In genomic region chr9:90801507-90802289, GRCh38 we compare ENCODE assay signal across 8 cellular contexts. TPM values are rescaled to one million over a fixed set of nuclear protein-coding genes. Genes with fewer than 3 reads are reported as not detected.
DNase-seq lines count a peak whose midpoint lies in the region; ATAC-seq and TF ChIP-seq lines count a peak whose summit lies in the region.

TSS of gene SYK (plus strand) at chr9:90801819. CDS start at chr9:90843899, 42,080 bp downstream.

- H3K27ac Mint-ChIP-seq in CD4-positive, alpha-beta T cell: no peak within 1 kb of the TSS

- peak within 1 kb of the TSS; percentile 46 for H3K4me2 ChIP-seq in neural cell (ENCODE audit: low read length)

- no peak within 1 kb of the TSS for H2AFZ ChIP-seq in neural cell (ENCODE audit: low read depth, low read length)

- no peak for DNase-seq in CD4-positive, alpha-beta T cell
- DNase-seq in RWPE2 (ENCODE audit: low spot score) (no peak), erythroblast (lab: John Stamatoyannopoulos, UW) (peak; percentile 61 to 62), foreskin fibroblast (no peak)

- no peaks in the 10 kb centered on the region for H3K9me2 ChIP-seq in neural cell (ENCODE audit: insufficient read depth, low read length)

- no peaks in the 10 kb centered on the region for H3F3A ChIP-seq in neural cell (ENCODE audit: insufficient read depth, low read length, poor library complexity, severe bottlenecking)

- TF ChIP-seq POLR2A in GM18951 (IDR thresholded peaks at IDR 0.05; ENCODE audit: extremely low read depth, insufficient read depth, insufficient read length): peak; percentile 68
- TF ChIP-seq POLR2A in erythroblast (IDR thresholded peaks at IDR 0.05; ENCODE audit: low read length): peak; percentile 60

- peaks cover 14% of the 10 kb centered on the region for H3K4me1 ChIP-seq in RWPE2 (ENCODE audit: insufficient read depth, poor library complexity, severe bottlenecking)

- H3K4me3 Mint-ChIP-seq in CD4-positive, alpha-beta T cell: peak within 1 kb of the TSS; percentile 25

- H3K36me3 ChIP-seq in RWPE2 (ENCODE audit: low read depth) (no peaks in the 10 kb centered on the region), neural cell (ENCODE audit: insufficient read depth, low read length) (no peaks in the 10 kb centered on the region)

- H3K27me3 Mint-ChIP-seq in CD4-positive, alpha-beta T cell: peaks cover 89% of the 10 kb centered on the region

- CTCF ChIA-PET in CD4-positive, alpha-beta T cell (lab: Charles Lee): no interaction called here

- no peaks in the 10 kb centered on the region for H3K4me1 Mint-ChIP-seq in CD4-positive, alpha-beta T cell (ENCODE audit: low read depth)

- POLR2A ChIA-PET in CD4-positive, alpha-beta T cell (lab: Charles Lee): no interaction called here

- H4K20me1 ChIP-seq in neural cell (ENCODE audit: insufficient read depth): no peaks in the 10 kb centered on the region

- peak; percentile 17 for ATAC-seq in CD4-positive, alpha-beta T cell (ENCODE audit: poor library complexity)
- peak; percentile 39 for ATAC-seq in HG03439 (IDR thresholded peaks at IDR 0.05; ENCODE audit: unreplicated experiment)
- peak; percentile 74 for ATAC-seq in RWPE2 (ENCODE audit: low read depth)
- no peak for ATAC-seq in GM21360 (IDR thresholded peaks at IDR 0.05; ENCODE audit: unreplicated experiment)

- intact Hi-C loops in CD4-positive, alpha-beta T cell (cut with DNase I, micrococcal nuclease): no loop called here

- TF ChIP-seq EP300 in neural cell (conservative IDR thresholded peaks at IDR 0.05; ENCODE audit: poor library complexity, severe bottlenecking): no peak

- in situ Hi-C loops in GM18951 (cut with MboI; ENCODE audit: low sequenced_read_pairs, unreplicated experiment): no loop called here

- no peaks in the 10 kb centered on the region for H3K9me3 Mint-ChIP-seq in CD4-positive, alpha-beta T cell

- no peaks in the 10 kb centered on the region for H3K36me3 Mint-ChIP-seq in CD4-positive, alpha-beta T cell (ENCODE audit: low read depth)

- no peak within 1 kb of the TSS for H3K27ac ChIP-seq in CD4-positive, alpha-beta T cell (ENCODE audit: low read depth, low read length)
- H3K27ac ChIP-seq in RWPE2 (ENCODE audit: poor library complexity, severe bottlenecking): no peak within 1 kb of the TSS
- H3K27ac ChIP-seq in neural cell (ENCODE audit: low read length): no peak within 1 kb of the TSS

- H3K4me3 ChIP-seq in RWPE2 (ENCODE audit: severe bottlenecking) (peak within 1 kb of the TSS; percentile 47), neural cell (ENCODE audit: low read length) (peak within 1 kb of the TSS; percentile 66), foreskin fibroblast (ENCODE audit: low read depth in 1 of 2, low read length in 2 of 2) (no peak within 1 kb of the TSS)

- no peaks in the 10 kb centered on the region for H3K9me3 ChIP-seq in CD4-positive, alpha-beta T cell (ENCODE audit: control insufficient read depth, low read length)
- H3K9me3 ChIP-seq in RWPE2 (ENCODE audit: severe bottlenecking) (no peaks in the 10 kb centered on the region), neural cell (ENCODE audit: low read length) (no peaks in the 10 kb centered on the region)

- no peak for TF ChIP-seq RAD21 in neural cell (conservative IDR thresholded peaks at IDR 0.05)

- no peaks in the 10 kb centered on the region for H3K79me2 ChIP-seq in neural cell (replicated peaks; ENCODE audit: insufficient read depth, low read length)

- no peak within 1 kb of the TSS for H3K9ac ChIP-seq in neural cell (ENCODE audit: low read length)

- TF ChIP-seq CTCF in CD4-positive, alpha-beta T cell (IDR thresholded peaks at IDR 0.05): no peak
- TF ChIP-seq CTCF in RWPE2 (IDR thresholded peaks at IDR 0.05; ENCODE audit: poor library complexity, severe bottlenecking): no peak
- TF ChIP-seq CTCF in neural cell (IDR thresholded peaks at IDR 0.05; ENCODE audit: poor library complexity, severe bottlenecking): no peak
- TF ChIP-seq CTCF in foreskin fibroblast (IDR thresholded peaks at IDR 0.05; ENCODE audit: low read depth, low read length): no peak

- H3K27me3 ChIP-seq in CD4-positive, alpha-beta T cell (ENCODE audit: control insufficient read depth, insufficient read depth, low read length): peaks cover 63% of the 10 kb centered on the region
- H3K27me3 ChIP-seq in RWPE2 (ENCODE audit: insufficient read depth, poor library complexity, severe bottlenecking): no peaks in the 10 kb centered on the region
- peaks cover 45% of the 10 kb centered on the region for H3K27me3 ChIP-seq in neural cell (ENCODE audit: insufficient read depth, low read depth, low read length)

TF ChIP-seq in neural cell, 6 proteins besides CTCF, POLR2A, EP300 and RAD21:
- TF ChIP-seq MXI1 (conservative IDR thresholded peaks at IDR 0.05; ENCODE audit: poor library complexity, severe bottlenecking) (no peak), TAF1 (IDR thresholded peaks at IDR 0.05; ENCODE audit: low read depth) (no peak), EZH2 (IDR thresholded peaks at IDR 0.05; ENCODE audit: borderline replicate concordance, insufficient read depth, low read length, poor library complexity, severe bottlenecking) (no peak), POLR2AphosphoS5 (IDR thresholded peaks at IDR 0.05) (no peak), SMC3 (conservative IDR thresholded peaks at IDR 0.05; ENCODE audit: poor library complexity) (no peak)
- TF ChIP-seq, protein P1, sequence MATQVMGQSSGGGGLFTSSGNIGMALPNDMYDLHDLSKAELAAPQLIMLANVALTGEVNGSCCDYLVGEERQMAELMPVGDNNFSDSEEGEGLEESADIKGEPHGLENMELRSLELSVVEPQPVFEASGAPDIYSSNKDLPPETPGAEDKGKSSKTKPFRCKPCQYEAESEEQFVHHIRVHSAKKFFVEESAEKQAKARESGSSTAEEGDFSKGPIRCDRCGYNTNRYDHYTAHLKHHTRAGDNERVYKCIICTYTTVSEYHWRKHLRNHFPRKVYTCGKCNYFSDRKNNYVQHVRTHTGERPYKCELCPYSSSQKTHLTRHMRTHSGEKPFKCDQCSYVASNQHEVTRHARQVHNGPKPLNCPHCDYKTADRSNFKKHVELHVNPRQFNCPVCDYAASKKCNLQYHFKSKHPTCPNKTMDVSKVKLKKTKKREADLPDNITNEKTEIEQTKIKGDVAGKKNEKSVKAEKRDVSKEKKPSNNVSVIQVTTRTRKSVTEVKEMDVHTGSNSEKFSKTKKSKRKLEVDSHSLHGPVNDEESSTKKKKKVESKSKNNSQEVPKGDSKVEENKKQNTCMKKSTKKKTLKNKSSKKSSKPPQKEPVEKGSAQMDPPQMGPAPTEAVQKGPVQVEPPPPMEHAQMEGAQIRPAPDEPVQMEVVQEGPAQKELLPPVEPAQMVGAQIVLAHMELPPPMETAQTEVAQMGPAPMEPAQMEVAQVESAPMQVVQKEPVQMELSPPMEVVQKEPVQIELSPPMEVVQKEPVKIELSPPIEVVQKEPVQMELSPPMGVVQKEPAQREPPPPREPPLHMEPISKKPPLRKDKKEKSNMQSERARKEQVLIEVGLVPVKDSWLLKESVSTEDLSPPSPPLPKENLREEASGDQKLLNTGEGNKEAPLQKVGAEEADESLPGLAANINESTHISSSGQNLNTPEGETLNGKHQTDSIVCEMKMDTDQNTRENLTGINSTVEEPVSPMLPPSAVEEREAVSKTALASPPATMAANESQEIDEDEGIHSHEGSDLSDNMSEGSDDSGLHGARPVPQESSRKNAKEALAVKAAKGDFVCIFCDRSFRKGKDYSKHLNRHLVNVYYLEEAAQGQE (IDR thresholded peaks at IDR 0.05; ENCODE audit: borderline replicate concordance): no peak

RNA-seq across cellular contexts. Expression of gene SYK, which starts in this region (rescaled TPM):
- total RNA-seq in CD4-positive, alpha-beta T cell: 1 to 10 TPM; 1.1 to 1.2 TPM
- not detected in 2 replicates for polyA plus RNA-seq in neural cell
- not detected in 2 replicates for polyA minus RNA-seq in neural cell

Comparison
In these comparisons a context has a peak if more than half of its experiments do, and no peak if none do; other contexts are left out.
1. DNase-seq: peak in erythroblast (2 of 2); none in CD4-positive, alpha-beta T cell (0 of 10), RWPE2 (single experiment) and foreskin fibroblast (0 of 2).
2. H3K4me3 ChIP-seq: peak in RWPE2 (single experiment) and neural cell (single experiment); none in foreskin fibroblast (0 of 2).